13 cellular contexts compared by ENCODE assay signal in genomic region chr10:110059965-110060364, GRCh38. TPM values are rescaled to one million over a fixed set of nuclear protein-coding genes. Genes with fewer than 3 reads are reported as not detected.
DNase-seq lines count a peak whose midpoint lies in the region; ATAC-seq and TF ChIP-seq lines count a peak whose summit lies in the region.
"Had no signal": no experiment of that assay in that cellular context is flagged by ENCODE, and none has a peak within 500 bp of the region (broad histone marks: within the 10 kb centered on the region; RNA-seq: fewer than 3 reads in every experiment).

No MANE protein-coding gene starts in this region.

- peak overlapping the region in 6 of 8 donors; percentile 50 to 72 (median 62) for H3K4me3 Mint-ChIP-seq in CD4-positive, alpha-beta memory T cell
- H3K4me3 Mint-ChIP-seq in activated CD4-positive, alpha-beta memory T cell treated with anti-CD3 and anti-CD28 coated beads for 36 hours, result no peak overlapping the region

- H3K4me2 ChIP-seq in hepatocyte, result peak overlapping the region; percentile 26

- peaks cover 46% of the 10 kb centered on the region for H4K20me1 ChIP-seq in hepatocyte (ENCODE audit: insufficient read depth, poor library complexity, severe bottlenecking)

- peaks cover 67 to 92% (median 79%) of the 10 kb centered on the region in 4 donors for H3K4me1 Mint-ChIP-seq in CD4-positive, alpha-beta memory T cell
- H3K4me1 Mint-ChIP-seq in activated CD4-positive, alpha-beta memory T cell treated with anti-CD3 and anti-CD28 coated beads for 36 hours (ENCODE audit: low read depth), result peaks cover 84% of the 10 kb centered on the region

- no peaks in the 10 kb centered on the region for H3K36me3 ChIP-seq in CD4-positive, alpha-beta memory T cell (ENCODE audit: insufficient read depth, low read length)
- no peaks in the 10 kb centered on the region for H3K36me3 ChIP-seq in hepatocyte (replicated peaks; ENCODE audit: insufficient read depth, low read depth)
- H3K36me3 ChIP-seq: suprapubic skin had no signal

- H3K4me1 ChIP-seq in CD4-positive, alpha-beta memory T cell (ENCODE audit: insufficient read depth, low read length), result peaks cover 95% of the 10 kb centered on the region
- peaks cover 25% of the 10 kb centered on the region for H3K4me1 ChIP-seq in hepatocyte (ENCODE audit: insufficient read depth)

- H3K27ac Mint-ChIP-seq in CD4-positive, alpha-beta memory T cell, result peak overlapping the region; percentile 1 to 85 (median 79)
- peak overlapping the region; percentile 46 for H3K27ac Mint-ChIP-seq in activated CD4-positive, alpha-beta memory T cell treated with anti-CD3 and anti-CD28 coated beads for 36 hours

- POLR2A ChIA-PET in CD4-positive, alpha-beta memory T cell (lab: Charles Lee; ENCODE audit: partially characterized antibody), result interaction anchor here (0.6 to 7.7 kb wide), 9 partner anchors 9 to 151 kb away, joined by 3 to 49 read pairs (median 3); no protein-coding TSS in a partner anchor
- POLR2A ChIA-PET in activated CD4-positive, alpha-beta memory T cell treated with anti-CD3 and anti-CD28 coated beads for 36 hours (lab: Charles Lee), result interaction anchor here (1.2 kb wide), 1 partner anchor 15 kb away, joined by 3 read pairs; no protein-coding TSS in a partner anchor

- H3K27ac ChIP-seq in CD4-positive, alpha-beta memory T cell (ENCODE audit: low read depth, low read length), result no peak overlapping the region
- peak overlapping the region; percentile 42 for H3K27ac ChIP-seq in hepatocyte
- H3K27ac ChIP-seq: suprapubic skin had no signal

- H3K9me3 Mint-ChIP-seq in CD4-positive, alpha-beta memory T cell, result peaks cover 0 to 2% (median 0%) of the 10 kb centered on the region in 8 donors
- H3K9me3 Mint-ChIP-seq in activated CD4-positive, alpha-beta memory T cell treated with anti-CD3 and anti-CD28 coated beads for 36 hours, result no peaks in the 10 kb centered on the region

- ATAC-seq in GM19395 (IDR thresholded peaks at IDR 0.05; ENCODE audit: unreplicated experiment), result peak; percentile 67
- ATAC-seq: left lobe of liver, PC-3 had no signal

- in situ Hi-C loops in G401 (cut with HindIII; ENCODE audit: low sequenced_read_pairs), result no loop called here

- DNase-seq in CD4-positive, alpha-beta memory T cell, result no peak
- no peak for DNase-seq in activated CD4-positive, alpha-beta memory T cell treated with anti-CD3 and anti-CD28 coated beads for 36 hours
- DNase-seq in hepatocyte (ENCODE audit: low spot score) (no peak), SIG-M5 treated with dmso at 0.1 percent for 504 hours (lab: John Stamatoyannopoulos, UW; ENCODE audit: unreplicated experiment) (no peak), DMS 273 treated with DMSO at 0.1 percent for 48 hours (lab: John Stamatoyannopoulos, UW) (no peak), amniotic stem cell (lab: John Stamatoyannopoulos, UW) (no peak), G401 (ENCODE audit: low spot score) (no peak)
- DNase-seq: COR-L47, KBM-7, PC-3 had no signal

- 46% methylated on average over 4 of the region's 4 CpGs for WGBS in hepatocyte (ENCODE audit: low lambda C conversion rate, missing lambda C conversion rate)

- peaks cover 2 to 3% of the 10 kb centered on the region in 2 donors for H3K36me3 Mint-ChIP-seq in CD4-positive, alpha-beta memory T cell
- H3K36me3 Mint-ChIP-seq in activated CD4-positive, alpha-beta memory T cell treated with anti-CD3 and anti-CD28 coated beads for 36 hours, result no peaks in the 10 kb centered on the region

- intact Hi-C loops in CD4-positive, alpha-beta memory T cell (cut with micrococcal nuclease), result no loop called here
- intact Hi-C loops in activated CD4-positive, alpha-beta memory T cell treated with anti-CD3 and anti-CD28 coated beads for 36 hours (cut with micrococcal nuclease), result no loop called here

- no peak overlapping the region for H2AFZ ChIP-seq in hepatocyte

- no peak overlapping the region for H3K4me3 ChIP-seq in CD4-positive, alpha-beta memory T cell (ENCODE audit: low read length in 2 of 2)
- H3K4me3 ChIP-seq in hepatocyte, result no peak overlapping the region
- H3K4me3 ChIP-seq: suprapubic skin had no signal

- CTCF ChIA-PET in CD4-positive, alpha-beta memory T cell (lab: Charles Lee; ENCODE audit: partially characterized antibody), result interaction anchor here (0.8 to 2.0 kb wide), 6 partner anchors 13 to 80 kb away, joined by 3 to 6 read pairs (median 4); no protein-coding TSS in a partner anchor
- CTCF ChIA-PET in activated CD4-positive, alpha-beta memory T cell treated with anti-CD3 and anti-CD28 coated beads for 36 hours (lab: Charles Lee), result no interaction called here

- H3K27me3 ChIP-seq in CD4-positive, alpha-beta memory T cell (ENCODE audit: insufficient read depth, low read length), result no peaks in the 10 kb centered on the region
- H3K27me3 ChIP-seq in hepatocyte, result no peaks in the 10 kb centered on the region
- H3K27me3 ChIP-seq: suprapubic skin had no signal

- no peaks in the 10 kb centered on the region for H3K9me2 ChIP-seq in hepatocyte (replicated peaks; ENCODE audit: insufficient read depth)

- no peaks in the 10 kb centered on the region for H3K27me3 Mint-ChIP-seq in CD4-positive, alpha-beta memory T cell
- no peaks in the 10 kb centered on the region for H3K27me3 Mint-ChIP-seq in activated CD4-positive, alpha-beta memory T cell treated with anti-CD3 and anti-CD28 coated beads for 36 hours

- H3K79me2 ChIP-seq in hepatocyte, result peaks cover 99% of the 10 kb centered on the region

- TF ChIP-seq CTCF in hepatocyte (IDR thresholded peaks at IDR 0.05; ENCODE audit: poor library complexity), result no peak

- no peaks in the 10 kb centered on the region for H3K9me3 ChIP-seq in CD4-positive, alpha-beta memory T cell (ENCODE audit: control insufficient read depth in 1 of 2, low read length in 2 of 2)
- H3K9me3 ChIP-seq in hepatocyte (ENCODE audit: low read depth), result no peaks in the 10 kb centered on the region
- H3K9me3 ChIP-seq: suprapubic skin had no signal

RNA-seq across cellular contexts. Expression of gene ADD3, which starts 52.2 kb away (rescaled TPM):
- total RNA-seq in CD4-positive, alpha-beta memory T cell, result 100 to 1,000 TPM; 365 to 374 TPM
- 100 to 1,000 TPM; 525 to 613 TPM for polyA plus RNA-seq in CD4-positive, alpha-beta memory T cell
- 10 to 100 TPM; 92.3 to 93.3 TPM for total RNA-seq in activated CD4-positive, alpha-beta memory T cell treated with anti-CD3 and anti-CD28 coated beads for 36 hours
- total RNA-seq in hepatocyte, result 206 and 216 TPM in 2 replicates
- polyA plus RNA-seq in hepatocyte, result 83.2 and 88.6 TPM in 2 replicates
- total RNA-seq in G401 (2014; rRNA removed; shearing (Covaris generic)), result 58.2 and 69.6 TPM in 2 replicates
